ENCODE assay signal across 10 cellular contexts in genomic region chr19:5681446-5682292, GRCh38. TPM values are rescaled to one million over a fixed set of nuclear protein-coding genes. Genes with fewer than 3 reads are reported as not detected.
DNase-seq lines count a peak whose midpoint lies in the region; ATAC-seq and TF ChIP-seq lines count a peak whose summit lies in the region.
"Had no signal": no experiment of that assay in that cellular context is flagged by ENCODE, and none has a peak within 500 bp of the region (broad histone marks: within the 10 kb centered on the region; RNA-seq: fewer than 3 reads in every experiment).

No MANE protein-coding gene starts in this region.

- no peak overlapping the region for H3K27ac ChIP-seq in CD8-positive, alpha-beta memory T cell (ENCODE audit: low read depth, low read length)
- H3K27ac ChIP-seq in Panc1 (ENCODE audit: low read length): no peak overlapping the region
- peak overlapping the region; percentile 90 to 96 (median 93) for H3K27ac ChIP-seq in esophagus muscularis mucosa (replicated peaks in 1 of 4)
- no peak overlapping the region for H3K27ac ChIP-seq in trophoblast cell (ENCODE audit: low read depth, low read length)

- H2BK120ac ChIP-seq in trophoblast cell (ENCODE audit: insufficient read depth, low read length, poor library complexity): no peak overlapping the region

- H3K4me1 ChIP-seq in CD8-positive, alpha-beta memory T cell (ENCODE audit: insufficient read depth, low read length): peaks cover 21% of the 10 kb centered on the region
- H3K4me1 ChIP-seq in Panc1 (ENCODE audit: control insufficient read depth, insufficient read depth, low read length) (no peaks in the 10 kb centered on the region), esophagus muscularis mucosa (peaks cover 17 to 39% (median 34%) of the 10 kb centered on the region in 4 donors), trophoblast cell (ENCODE audit: control insufficient read depth in 1 of 2, insufficient read depth in 2 of 2, low read length in 2 of 2) (peaks cover 16 to 19% of the 10 kb centered on the region in 2 experiments)

- H3K79me1 ChIP-seq in trophoblast cell (ENCODE audit: low read length): peaks cover 12% of the 10 kb centered on the region

- no peak overlapping the region for H3K23ac ChIP-seq in trophoblast cell (ENCODE audit: low read length)

- peaks cover 0 to 11% (median 0%) of the 10 kb centered on the region in 3 donors for H3K36me3 Mint-ChIP-seq in CD8-positive, alpha-beta memory T cell

- no peak overlapping the region for H2BK12ac ChIP-seq in trophoblast cell (ENCODE audit: low read length)

- peaks cover 0 to 2% of the 10 kb centered on the region in 2 donors for H3K27me3 Mint-ChIP-seq in CD8-positive, alpha-beta memory T cell

- WGBS in esophagus muscularis mucosa: 80% methylated on average over 14 of the region's 14 CpGs
- 100% methylated on average over 1 of the region's 14 CpGs for WGBS in trophoblast cell (ENCODE audit: extremely low coverage, insufficient coverage, insufficient read length)

- H3K27me3 ChIP-seq in CD8-positive, alpha-beta memory T cell (ENCODE audit: insufficient read depth, low read length, poor library complexity, severe bottlenecking): no peaks in the 10 kb centered on the region
- H3K27me3 ChIP-seq in Panc1 (ENCODE audit: control insufficient read depth, insufficient read depth, low read length) (no peaks in the 10 kb centered on the region), esophagus muscularis mucosa (no peaks in the 10 kb centered on the region), trophoblast cell (ENCODE audit: insufficient read depth, low read length) (no peaks in the 10 kb centered on the region)

- no peak for DNase-seq in CD8-positive, alpha-beta memory T cell
- DNase-seq in Panc1 (ENCODE audit: low read depth, low spot score) (no peak), esophagus muscularis mucosa (ENCODE audit: extremely low spot score) (no peak), trophoblast cell (no peak), SIG-M5 treated with dmso at 0.1 percent for 504 hours (lab: John Stamatoyannopoulos, UW; ENCODE audit: unreplicated experiment) (no peak), foreskin melanocyte (no peak), D341Med (ENCODE audit: low spot score) (no peak), DMS79 treated with DMSO at 0.1 percent for 48 hours (lab: John Stamatoyannopoulos, UW) (no peak)

- H3K4ac ChIP-seq in trophoblast cell (ENCODE audit: low read depth, low read length): no peak overlapping the region

- H2AFZ ChIP-seq in trophoblast cell (ENCODE audit: insufficient read depth, low read length, poor library complexity): no peak overlapping the region

- CTCF ChIA-PET in CD8-positive, alpha-beta memory T cell (lab: Charles Lee): interaction anchor here (1.0 kb wide), 1 partner anchor 59 kb away, joined by 3 read pairs; the partner anchor contains the start of genes SAFB and SAFB2
- CTCF ChIA-PET in Panc1 (lab: Charles Lee): no interaction called here

- H3K14ac ChIP-seq in trophoblast cell (ENCODE audit: low read length): peak overlapping the region; percentile 52

- H2BK5ac ChIP-seq in trophoblast cell (ENCODE audit: low read depth, low read length, poor library complexity): no peak overlapping the region

- in situ Hi-C loops in Panc1 (cut with HindIII; ENCODE audit: low pct_unique_long_range_greater_than_20kb, low sequenced_read_pairs): no loop called here

- H3K9me3 ChIP-seq in CD8-positive, alpha-beta memory T cell (ENCODE audit: low read length): no peaks in the 10 kb centered on the region
- H3K9me3 ChIP-seq in Panc1 (ENCODE audit: control insufficient read depth, insufficient read depth, low read depth, low read length) (no peaks in the 10 kb centered on the region), esophagus muscularis mucosa (no peaks in the 10 kb centered on the region), trophoblast cell (ENCODE audit: insufficient read depth, low read depth, low read length) (no peaks in the 10 kb centered on the region)

- POLR2A ChIA-PET in CD8-positive, alpha-beta memory T cell (lab: Charles Lee): interaction anchor here (1.7 kb wide), 1 partner anchor 10 kb away, joined by 4 read pairs; no protein-coding TSS in a partner anchor
- POLR2A ChIA-PET in Panc1 (lab: Charles Lee): no interaction called here

- ATAC-seq in Panc1: no peak

- peak overlapping the region; percentile 91 for H4K12ac ChIP-seq in trophoblast cell (ENCODE audit: low read depth, low read length)

- H3K27ac Mint-ChIP-seq in CD8-positive, alpha-beta memory T cell: peak overlapping the region; percentile 0 to 96 (median 84)

- H3K18ac ChIP-seq in trophoblast cell (ENCODE audit: low read length): peak overlapping the region; percentile 94

- TF ChIP-seq CTCF in Panc1 (IDR thresholded peaks at IDR 0.05) (no peak), esophagus muscularis mucosa (IDR thresholded peaks at IDR 0.05) (no peak)

- peak overlapping the region; percentile 64 to 96 (median 79) for H3K4me3 Mint-ChIP-seq in CD8-positive, alpha-beta memory T cell

- H3K36me3 ChIP-seq in CD8-positive, alpha-beta memory T cell (ENCODE audit: insufficient read depth, low read length): no peaks in the 10 kb centered on the region
- H3K36me3 ChIP-seq in Panc1 (ENCODE audit: control insufficient read depth, insufficient read depth, low read length): peaks cover 5% of the 10 kb centered on the region; the same call in 1 of the 2 replicates
- H3K36me3 ChIP-seq in esophagus muscularis mucosa: peaks cover 0 to 14% (median 11%) of the 10 kb centered on the region in 4 donors
- peaks cover 6 to 9% of the 10 kb centered on the region in 2 experiments for H3K36me3 ChIP-seq in trophoblast cell (ENCODE audit: control insufficient read depth in 1 of 2, insufficient read depth in 2 of 2, low read length in 2 of 2)

- no peak for TF ChIP-seq POLR2A in esophagus muscularis mucosa (IDR thresholded peaks at IDR 0.05; ENCODE audit: low read depth)

- peak overlapping the region; percentile 92 for H4K8ac ChIP-seq in trophoblast cell (ENCODE audit: low read depth, low read length)

- H3K4me3 ChIP-seq in CD8-positive, alpha-beta memory T cell (ENCODE audit: low read length): peak overlapping the region; percentile 99
- H3K4me3 ChIP-seq in Panc1 (ENCODE audit: low read depth in 2 of 2, low read length in 2 of 2) (peak overlapping the region; percentile 72 to 96), esophagus muscularis mucosa (peak overlapping the region; percentile 82 to 98 (median 86)), trophoblast cell (ENCODE audit: low read depth, low read length) (peak overlapping the region; percentile 74)

- no peaks in the 10 kb centered on the region for H3K9me3 Mint-ChIP-seq in CD8-positive, alpha-beta memory T cell

- H4K91ac ChIP-seq in trophoblast cell (ENCODE audit: low read depth, low read length): peak overlapping the region; percentile 85

- peak overlapping the region; percentile 82 for H3K9ac ChIP-seq in trophoblast cell (ENCODE audit: low read length)

- intact Hi-C loops in Panc1 (cut with micrococcal nuclease; ENCODE audit: unreplicated experiment) (no loop called here), esophagus muscularis mucosa (cut with DNase I) (loop anchor here (5.0 kb wide), 1 partner anchor 59 kb away; the partner anchor contains the start of genes SAFB and SAFB2)

- no peak for TF ChIP-seq EP300 in esophagus muscularis mucosa (IDR thresholded peaks at IDR 0.05)

- peaks cover 22 to 41% (median 36%) of the 10 kb centered on the region in 3 donors for H3K4me1 Mint-ChIP-seq in CD8-positive, alpha-beta memory T cell

- H3K4me2 ChIP-seq in trophoblast cell (ENCODE audit: low read length): peak overlapping the region; percentile 88

- H2AK5ac ChIP-seq in trophoblast cell (ENCODE audit: low read length): no peak overlapping the region

- H3K79me2 ChIP-seq in trophoblast cell (ENCODE audit: control insufficient read depth, insufficient read depth, low read length, poor library complexity): peaks cover 12% of the 10 kb centered on the region

- BruUV-seq in Panc1 (replicated peaks; lab: Mats Ljungman, UMichigan): TSS peak; percentile 55

RNA-seq across cellular contexts. Expression of gene HSD11B1L, which starts 0.8 kb away (rescaled TPM):
- total RNA-seq in CD8-positive, alpha-beta memory T cell: 1 to 10 TPM; 1.4 to 2.3 TPM
- 4.0 TPM for polyA plus RNA-seq in CD8-positive, alpha-beta memory T cell
- total RNA-seq in Panc1 (2021; ENCODE audit: unreplicated experiment): 6.0 TPM
- 15.9 TPM for polyA plus RNA-seq in Panc1 (2012; ENCODE audit: insufficient read length)
- total RNA-seq in esophagus muscularis mucosa: 10 to 100 TPM; 15.0 to 21.8 (median 17.8) TPM
- 8.4 and 8.7 TPM in 2 replicates for polyA plus RNA-seq in trophoblast cell (2013)

RNA-seq across cellular contexts. Expression of gene MICOS13, which starts 1.4 kb away (rescaled TPM):
- total RNA-seq in CD8-positive, alpha-beta memory T cell: 10 to 100 TPM; 60.6 to 62.1 TPM
- polyA plus RNA-seq in CD8-positive, alpha-beta memory T cell: 117 TPM
- total RNA-seq in Panc1 (2021; ENCODE audit: unreplicated experiment): 93.5 TPM
- 148 TPM for polyA plus RNA-seq in Panc1 (2012; ENCODE audit: insufficient read length)
- total RNA-seq in esophagus muscularis mucosa: 10 to 100 TPM; 46.4 to 70.0 (median 59.3) TPM
- polyA plus RNA-seq in trophoblast cell (2013): 31.3 and 32.4 TPM in 2 replicates

RNA-seq across cellular contexts. Expression of gene RPL36, which starts 8.4 kb away (rescaled TPM):
- total RNA-seq in CD8-positive, alpha-beta memory T cell: 1,000 to 10,000 TPM; 1,478 to 1,485 TPM
- polyA plus RNA-seq in CD8-positive, alpha-beta memory T cell: 2,003 TPM
- total RNA-seq in Panc1 (2021; ENCODE audit: unreplicated experiment): 465 TPM
- 1,138 TPM for polyA plus RNA-seq in Panc1 (2012; ENCODE audit: insufficient read length)
- 100 to 1,000 TPM; 461 to 719 (median 614) TPM for total RNA-seq in esophagus muscularis mucosa
- polyA plus RNA-seq in trophoblast cell (2013): 1,527 and 1,530 TPM in 2 replicates

RNA-seq across cellular contexts. Expression of gene LONP1, which starts 38.3 kb away (rescaled TPM):
- 100 to 1,000 TPM; 179 to 204 TPM for total RNA-seq in CD8-positive, alpha-beta memory T cell
- polyA plus RNA-seq in CD8-positive, alpha-beta memory T cell: 36.0 TPM
- total RNA-seq in Panc1 (2021; ENCODE audit: unreplicated experiment) (93.0 TPM), esophagus muscularis mucosa (10 to 100 TPM; 49.0 to 70.4 (median 54.3) TPM)
- polyA plus RNA-seq in Panc1 (2012; ENCODE audit: insufficient read length): 250 TPM
- polyA plus RNA-seq in trophoblast cell (2013): 37.6 and 38.8 TPM in 2 replicates

RNA-seq across cellular contexts. Expression of gene CATSPERD, which starts 38.8 kb away (rescaled TPM):
- total RNA-seq in CD8-positive, alpha-beta memory T cell: not detected
- polyA plus RNA-seq in CD8-positive, alpha-beta memory T cell: not detected
- 0.08 TPM for total RNA-seq in Panc1 (2021; ENCODE audit: unreplicated experiment)
- polyA plus RNA-seq in Panc1 (2012; ENCODE audit: insufficient read length): not detected
- under 1 TPM in 1 of 4 donors, not detected in 3; 0.19 TPM for total RNA-seq in esophagus muscularis mucosa
- 0.11 and 0.19 TPM in 2 replicates for polyA plus RNA-seq in trophoblast cell (2013)
- total RNA-seq: activated CD8-positive, alpha-beta memory T cell treated with anti-CD3 and anti-CD28 coated beads for 36 hours; HT1080 had no signal

Comparison
In these comparisons a context has a peak if more than half of its experiments do, and no peak if none do; other contexts are left out.
1. H3K27ac ChIP-seq: peak in esophagus muscularis mucosa (4 of 4); none in CD8-positive, alpha-beta memory T cell (single experiment), Panc1 (single experiment) and trophoblast cell (single experiment).
2. Peak in every context shown above with its lines, with median percentiles within 50 percentile points of each other: H3K4me3 ChIP-seq.